ENCODE assay signal across 1 cellular context in the genomic region with DNA sequence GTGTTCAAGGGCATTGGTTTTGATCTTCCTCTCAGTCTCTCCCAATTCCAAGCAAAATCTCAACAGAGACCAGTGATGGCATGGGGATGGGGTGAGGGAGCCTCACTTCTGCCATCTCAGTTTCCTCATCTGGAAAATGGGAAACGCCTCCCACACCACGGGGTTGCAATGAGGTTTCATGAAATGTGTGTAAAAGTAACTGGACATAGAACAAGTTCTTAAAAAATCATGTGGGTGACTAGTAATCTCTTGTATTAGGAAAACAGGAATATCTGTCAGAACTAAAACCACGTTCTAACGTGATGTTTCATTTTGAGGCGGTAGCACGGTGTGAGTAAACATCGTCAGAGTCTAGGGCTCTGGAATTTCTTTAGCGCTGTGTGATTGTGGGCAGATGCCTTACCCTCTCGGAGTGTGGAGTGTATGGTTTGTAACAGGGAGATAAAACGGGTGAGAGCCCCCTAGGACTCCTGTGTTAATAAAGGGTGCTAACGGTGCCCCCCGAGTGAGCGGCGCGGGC.
TF ChIP-seq lines count a peak whose summit lies in the region.

No MANE protein-coding gene starts in this region.

TF ChIP-seq in K562, 482 proteins besides CTCF, POLR2A, EP300 and RAD21 (continued from another document and continues in another):
- TF ChIP-seq, protein P1, sequence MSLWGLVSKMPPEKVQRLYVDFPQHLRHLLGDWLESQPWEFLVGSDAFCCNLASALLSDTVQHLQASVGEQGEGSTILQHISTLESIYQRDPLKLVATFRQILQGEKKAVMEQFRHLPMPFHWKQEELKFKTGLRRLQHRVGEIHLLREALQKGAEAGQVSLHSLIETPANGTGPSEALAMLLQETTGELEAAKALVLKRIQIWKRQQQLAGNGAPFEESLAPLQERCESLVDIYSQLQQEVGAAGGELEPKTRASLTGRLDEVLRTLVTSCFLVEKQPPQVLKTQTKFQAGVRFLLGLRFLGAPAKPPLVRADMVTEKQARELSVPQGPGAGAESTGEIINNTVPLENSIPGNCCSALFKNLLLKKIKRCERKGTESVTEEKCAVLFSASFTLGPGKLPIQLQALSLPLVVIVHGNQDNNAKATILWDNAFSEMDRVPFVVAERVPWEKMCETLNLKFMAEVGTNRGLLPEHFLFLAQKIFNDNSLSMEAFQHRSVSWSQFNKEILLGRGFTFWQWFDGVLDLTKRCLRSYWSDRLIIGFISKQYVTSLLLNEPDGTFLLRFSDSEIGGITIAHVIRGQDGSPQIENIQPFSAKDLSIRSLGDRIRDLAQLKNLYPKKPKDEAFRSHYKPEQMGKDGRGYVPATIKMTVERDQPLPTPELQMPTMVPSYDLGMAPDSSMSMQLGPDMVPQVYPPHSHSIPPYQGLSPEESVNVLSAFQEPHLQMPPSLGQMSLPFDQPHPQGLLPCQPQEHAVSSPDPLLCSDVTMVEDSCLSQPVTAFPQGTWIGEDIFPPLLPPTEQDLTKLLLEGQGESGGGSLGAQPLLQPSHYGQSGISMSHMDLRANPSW (CRISPR knock-in tag; IDR thresholded peaks at IDR 0.05): no peak
- TF ChIP-seq, protein P2, sequence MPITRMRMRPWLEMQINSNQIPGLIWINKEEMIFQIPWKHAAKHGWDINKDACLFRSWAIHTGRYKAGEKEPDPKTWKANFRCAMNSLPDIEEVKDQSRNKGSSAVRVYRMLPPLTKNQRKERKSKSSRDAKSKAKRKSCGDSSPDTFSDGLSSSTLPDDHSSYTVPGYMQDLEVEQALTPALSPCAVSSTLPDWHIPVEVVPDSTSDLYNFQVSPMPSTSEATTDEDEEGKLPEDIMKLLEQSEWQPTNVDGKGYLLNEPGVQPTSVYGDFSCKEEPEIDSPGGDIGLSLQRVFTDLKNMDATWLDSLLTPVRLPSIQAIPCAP (CRISPR knock-in tag; IDR thresholded peaks at IDR 0.05; ENCODE audit: borderline replicate concordance): no peak
- TF ChIP-seq HMGXB4 (CRISPR knock-in tag; IDR thresholded peaks at IDR 0.05) (no peak), RBBP5 (IDR thresholded peaks at IDR 0.05; ENCODE audit: borderline replicate concordance, insufficient read depth, low read length, poor library complexity, severe bottlenecking) (no peak), BCOR (IDR thresholded peaks at IDR 0.05) (peak; percentile 91), ZNF57 (CRISPR knock-in tag; IDR thresholded peaks at IDR 0.05) (no peak), ZNF79 (CRISPR knock-in tag; IDR thresholded peaks at IDR 0.05; ENCODE audit: low read depth) (no peak), ZBTB8A (IDR thresholded peaks at IDR 0.05; ENCODE audit: partially characterized antibody) (no peak), KDM5B (IDR thresholded peaks at IDR 0.05; ENCODE audit: insufficient replicate concordance, low read depth, low read length) (peak; percentile 84), SMARCB1 (IDR thresholded peaks at IDR 0.05; ENCODE audit: insufficient read length, low read depth) (no peak), ESRRA (IDR thresholded peaks at IDR 0.05; ENCODE audit: borderline replicate concordance, low read depth) (no peak), ZNF609 (CRISPR knock-in tag; IDR thresholded peaks at IDR 0.05; ENCODE audit: borderline replicate concordance) (no peak), ZNF592 (IDR thresholded peaks at IDR 0.05) (peak; percentile 64; the same call in 1 of the 2 replicates), NRF1 (conservative IDR thresholded peaks at IDR 0.05 in 1 of 2, IDR thresholded peaks at IDR 0.05 in 1 of 2) (peak in 1 of 2 experiments; percentile 60; a peak in 1 of 4 replicates), EP400 (IDR thresholded peaks at IDR 0.05) (peak; percentile 54; the same call in 1 of the 2 replicates), NFE2 (IDR thresholded peaks at IDR 0.05; ENCODE audit: low read depth) (no peak)
- TF ChIP-seq, protein P3, sequence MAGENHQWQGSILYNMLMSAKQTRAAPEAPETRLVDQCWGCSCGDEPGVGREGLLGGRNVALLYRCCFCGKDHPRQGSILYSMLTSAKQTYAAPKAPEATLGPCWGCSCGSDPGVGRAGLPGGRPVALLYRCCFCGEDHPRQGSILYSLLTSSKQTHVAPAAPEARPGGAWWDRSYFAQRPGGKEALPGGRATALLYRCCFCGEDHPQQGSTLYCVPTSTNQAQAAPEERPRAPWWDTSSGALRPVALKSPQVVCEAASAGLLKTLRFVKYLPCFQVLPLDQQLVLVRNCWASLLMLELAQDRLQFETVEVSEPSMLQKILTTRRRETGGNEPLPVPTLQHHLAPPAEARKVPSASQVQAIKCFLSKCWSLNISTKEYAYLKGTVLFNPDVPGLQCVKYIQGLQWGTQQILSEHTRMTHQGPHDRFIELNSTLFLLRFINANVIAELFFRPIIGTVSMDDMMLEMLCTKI (IDR thresholded peaks at IDR 0.05; ENCODE audit: partially characterized antibody): no peak
- TF ChIP-seq, protein P4, sequence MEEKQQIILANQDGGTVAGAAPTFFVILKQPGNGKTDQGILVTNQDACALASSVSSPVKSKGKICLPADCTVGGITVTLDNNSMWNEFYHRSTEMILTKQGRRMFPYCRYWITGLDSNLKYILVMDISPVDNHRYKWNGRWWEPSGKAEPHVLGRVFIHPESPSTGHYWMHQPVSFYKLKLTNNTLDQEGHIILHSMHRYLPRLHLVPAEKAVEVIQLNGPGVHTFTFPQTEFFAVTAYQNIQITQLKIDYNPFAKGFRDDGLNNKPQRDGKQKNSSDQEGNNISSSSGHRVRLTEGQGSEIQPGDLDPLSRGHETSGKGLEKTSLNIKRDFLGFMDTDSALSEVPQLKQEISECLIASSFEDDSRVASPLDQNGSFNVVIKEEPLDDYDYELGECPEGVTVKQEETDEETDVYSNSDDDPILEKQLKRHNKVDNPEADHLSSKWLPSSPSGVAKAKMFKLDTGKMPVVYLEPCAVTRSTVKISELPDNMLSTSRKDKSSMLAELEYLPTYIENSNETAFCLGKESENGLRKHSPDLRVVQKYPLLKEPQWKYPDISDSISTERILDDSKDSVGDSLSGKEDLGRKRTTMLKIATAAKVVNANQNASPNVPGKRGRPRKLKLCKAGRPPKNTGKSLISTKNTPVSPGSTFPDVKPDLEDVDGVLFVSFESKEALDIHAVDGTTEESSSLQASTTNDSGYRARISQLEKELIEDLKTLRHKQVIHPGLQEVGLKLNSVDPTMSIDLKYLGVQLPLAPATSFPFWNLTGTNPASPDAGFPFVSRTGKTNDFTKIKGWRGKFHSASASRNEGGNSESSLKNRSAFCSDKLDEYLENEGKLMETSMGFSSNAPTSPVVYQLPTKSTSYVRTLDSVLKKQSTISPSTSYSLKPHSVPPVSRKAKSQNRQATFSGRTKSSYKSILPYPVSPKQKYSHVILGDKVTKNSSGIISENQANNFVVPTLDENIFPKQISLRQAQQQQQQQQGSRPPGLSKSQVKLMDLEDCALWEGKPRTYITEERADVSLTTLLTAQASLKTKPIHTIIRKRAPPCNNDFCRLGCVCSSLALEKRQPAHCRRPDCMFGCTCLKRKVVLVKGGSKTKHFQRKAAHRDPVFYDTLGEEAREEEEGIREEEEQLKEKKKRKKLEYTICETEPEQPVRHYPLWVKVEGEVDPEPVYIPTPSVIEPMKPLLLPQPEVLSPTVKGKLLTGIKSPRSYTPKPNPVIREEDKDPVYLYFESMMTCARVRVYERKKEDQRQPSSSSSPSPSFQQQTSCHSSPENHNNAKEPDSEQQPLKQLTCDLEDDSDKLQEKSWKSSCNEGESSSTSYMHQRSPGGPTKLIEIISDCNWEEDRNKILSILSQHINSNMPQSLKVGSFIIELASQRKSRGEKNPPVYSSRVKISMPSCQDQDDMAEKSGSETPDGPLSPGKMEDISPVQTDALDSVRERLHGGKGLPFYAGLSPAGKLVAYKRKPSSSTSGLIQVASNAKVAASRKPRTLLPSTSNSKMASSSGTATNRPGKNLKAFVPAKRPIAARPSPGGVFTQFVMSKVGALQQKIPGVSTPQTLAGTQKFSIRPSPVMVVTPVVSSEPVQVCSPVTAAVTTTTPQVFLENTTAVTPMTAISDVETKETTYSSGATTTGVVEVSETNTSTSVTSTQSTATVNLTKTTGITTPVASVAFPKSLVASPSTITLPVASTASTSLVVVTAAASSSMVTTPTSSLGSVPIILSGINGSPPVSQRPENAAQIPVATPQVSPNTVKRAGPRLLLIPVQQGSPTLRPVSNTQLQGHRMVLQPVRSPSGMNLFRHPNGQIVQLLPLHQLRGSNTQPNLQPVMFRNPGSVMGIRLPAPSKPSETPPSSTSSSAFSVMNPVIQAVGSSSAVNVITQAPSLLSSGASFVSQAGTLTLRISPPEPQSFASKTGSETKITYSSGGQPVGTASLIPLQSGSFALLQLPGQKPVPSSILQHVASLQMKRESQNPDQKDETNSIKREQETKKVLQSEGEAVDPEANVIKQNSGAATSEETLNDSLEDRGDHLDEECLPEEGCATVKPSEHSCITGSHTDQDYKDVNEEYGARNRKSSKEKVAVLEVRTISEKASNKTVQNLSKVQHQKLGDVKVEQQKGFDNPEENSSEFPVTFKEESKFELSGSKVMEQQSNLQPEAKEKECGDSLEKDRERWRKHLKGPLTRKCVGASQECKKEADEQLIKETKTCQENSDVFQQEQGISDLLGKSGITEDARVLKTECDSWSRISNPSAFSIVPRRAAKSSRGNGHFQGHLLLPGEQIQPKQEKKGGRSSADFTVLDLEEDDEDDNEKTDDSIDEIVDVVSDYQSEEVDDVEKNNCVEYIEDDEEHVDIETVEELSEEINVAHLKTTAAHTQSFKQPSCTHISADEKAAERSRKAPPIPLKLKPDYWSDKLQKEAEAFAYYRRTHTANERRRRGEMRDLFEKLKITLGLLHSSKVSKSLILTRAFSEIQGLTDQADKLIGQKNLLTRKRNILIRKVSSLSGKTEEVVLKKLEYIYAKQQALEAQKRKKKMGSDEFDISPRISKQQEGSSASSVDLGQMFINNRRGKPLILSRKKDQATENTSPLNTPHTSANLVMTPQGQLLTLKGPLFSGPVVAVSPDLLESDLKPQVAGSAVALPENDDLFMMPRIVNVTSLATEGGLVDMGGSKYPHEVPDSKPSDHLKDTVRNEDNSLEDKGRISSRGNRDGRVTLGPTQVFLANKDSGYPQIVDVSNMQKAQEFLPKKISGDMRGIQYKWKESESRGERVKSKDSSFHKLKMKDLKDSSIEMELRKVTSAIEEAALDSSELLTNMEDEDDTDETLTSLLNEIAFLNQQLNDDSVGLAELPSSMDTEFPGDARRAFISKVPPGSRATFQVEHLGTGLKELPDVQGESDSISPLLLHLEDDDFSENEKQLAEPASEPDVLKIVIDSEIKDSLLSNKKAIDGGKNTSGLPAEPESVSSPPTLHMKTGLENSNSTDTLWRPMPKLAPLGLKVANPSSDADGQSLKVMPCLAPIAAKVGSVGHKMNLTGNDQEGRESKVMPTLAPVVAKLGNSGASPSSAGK (IDR thresholded peaks at IDR 0.05): peak; percentile 62
